Comparison of ENCODE assay signal across 1 cellular context in genomic region chr1:42456010-42456753, GRCh38.
TF ChIP-seq lines count a peak whose summit lies in the region.

PPCS (plus strand) TSS chr1:42456543; CDS start chr1:42456566, 23 bp downstream.
A gene with protein sequence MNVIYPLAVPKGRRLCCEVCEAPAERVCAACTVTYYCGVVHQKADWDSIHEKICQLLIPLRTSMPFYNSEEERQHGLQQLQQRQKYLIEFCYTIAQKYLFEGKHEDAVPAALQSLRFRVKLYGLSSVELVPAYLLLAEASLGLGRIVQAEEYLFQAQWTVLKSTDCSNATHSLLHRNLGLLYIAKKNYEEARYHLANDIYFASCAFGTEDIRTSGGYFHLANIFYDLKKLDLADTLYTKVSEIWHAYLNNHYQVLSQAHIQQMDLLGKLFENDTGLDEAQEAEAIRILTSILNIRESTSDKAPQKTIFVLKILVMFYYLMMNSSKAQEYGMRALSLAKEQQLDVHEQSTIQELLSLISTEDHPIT (minus strand): TSS chr1:42456022. CDS start chr1:42455997, 25 bp downstream.

TF ChIP-seq in HepG2, 621 proteins besides CTCF, POLR2A, EP300 and RAD21 (continued from another document and continues in another):
- TF ChIP-seq BCLAF1 (IDR thresholded peaks at IDR 0.05) (no peak), SALL1 (CRISPR knock-in tag; IDR thresholded peaks at IDR 0.05) (peak; percentile 77), ZNF383 (CRISPR knock-in tag; IDR thresholded peaks at IDR 0.05; ENCODE audit: borderline replicate concordance) (peak; percentile 68; the same call in 1 of the 2 replicates), ZFX (CRISPR knock-in tag; IDR thresholded peaks at IDR 0.05; ENCODE audit: low read depth) (peak; percentile 94; the same call in 1 of the 2 replicates), HOXA7 (CRISPR knock-in tag; IDR thresholded peaks at IDR 0.05) (no peak), ZNF670 (CRISPR knock-in tag; IDR thresholded peaks at IDR 0.05; ENCODE audit: borderline replicate concordance) (peak; percentile 60; the same call in 1 of the 2 replicates), HOXA3 (CRISPR knock-in tag; IDR thresholded peaks at IDR 0.05) (peak; percentile 56; the same call in 1 of the 2 replicates), ZNF788 (CRISPR knock-in tag; IDR thresholded peaks at IDR 0.05; ENCODE audit: borderline replicate concordance) (peak; percentile 73), SOX6 (IDR thresholded peaks at IDR 0.05) (no peak), SOX6 (CRISPR knock-in tag; IDR thresholded peaks at IDR 0.05) (peak; percentile 54), ZNF510 (CRISPR knock-in tag; IDR thresholded peaks at IDR 0.05; ENCODE audit: low read depth) (0 out of 2 replicates have a peak, but pooled peaks have one; percentile 65), ZNF816 (CRISPR knock-in tag; IDR thresholded peaks at IDR 0.05; ENCODE audit: borderline replicate concordance) (peak; percentile 75; the same call in 1 of the 2 replicates), RARA (CRISPR knock-in tag; IDR thresholded peaks at IDR 0.05) (0 out of 2 replicates have a peak, but pooled peaks have one; percentile 3), TBP (CRISPR knock-in tag; IDR thresholded peaks at IDR 0.05) (no peak), WIZ (CRISPR knock-in tag; IDR thresholded peaks at IDR 0.05) (0 out of 2 replicates have a peak, but pooled peaks have one; percentile 17), SRY (CRISPR knock-in tag; IDR thresholded peaks at IDR 0.05) (peak; percentile 69; the same call in 1 of the 2 replicates), ATF1 (CRISPR knock-in tag; IDR thresholded peaks at IDR 0.05) (no peak), ZBTB25 (CRISPR knock-in tag; IDR thresholded peaks at IDR 0.05) (peak; percentile 17; the same call in 1 of the 2 replicates), ZNF616 (CRISPR knock-in tag; IDR thresholded peaks at IDR 0.05; ENCODE audit: low read depth) (peak; percentile 73), POGZ (CRISPR knock-in tag; IDR thresholded peaks at IDR 0.05) (peak; percentile 61), MYNN (CRISPR knock-in tag; IDR thresholded peaks at IDR 0.05; ENCODE audit: low read depth) (peak; percentile 33; the same call in 1 of the 2 replicates), ZHX1 (CRISPR knock-in tag; IDR thresholded peaks at IDR 0.05; ENCODE audit: low read depth) (peak; percentile 79; the same call in 1 of the 2 replicates), THAP9 (CRISPR knock-in tag; IDR thresholded peaks at IDR 0.05; ENCODE audit: borderline replicate concordance) (peak; percentile 64), ZNF441 (CRISPR knock-in tag; IDR thresholded peaks at IDR 0.05; ENCODE audit: borderline replicate concordance) (peak; percentile 36; the same call in 1 of the 2 replicates), POLR2G (IDR thresholded peaks at IDR 0.05; ENCODE audit: low read depth, low read length) (peak; percentile 82), HES4 (CRISPR knock-in tag; IDR thresholded peaks at IDR 0.05; ENCODE audit: borderline replicate concordance) (no peak), SNAI1 (CRISPR knock-in tag; IDR thresholded peaks at IDR 0.05; ENCODE audit: borderline replicate concordance) (no peak; the same call in 1 of the 2 replicates), ZBTB38 (CRISPR knock-in tag; IDR thresholded peaks at IDR 0.05) (peak; percentile 55; the same call in 1 of the 2 replicates)
- TF ChIP-seq, protein P1, sequence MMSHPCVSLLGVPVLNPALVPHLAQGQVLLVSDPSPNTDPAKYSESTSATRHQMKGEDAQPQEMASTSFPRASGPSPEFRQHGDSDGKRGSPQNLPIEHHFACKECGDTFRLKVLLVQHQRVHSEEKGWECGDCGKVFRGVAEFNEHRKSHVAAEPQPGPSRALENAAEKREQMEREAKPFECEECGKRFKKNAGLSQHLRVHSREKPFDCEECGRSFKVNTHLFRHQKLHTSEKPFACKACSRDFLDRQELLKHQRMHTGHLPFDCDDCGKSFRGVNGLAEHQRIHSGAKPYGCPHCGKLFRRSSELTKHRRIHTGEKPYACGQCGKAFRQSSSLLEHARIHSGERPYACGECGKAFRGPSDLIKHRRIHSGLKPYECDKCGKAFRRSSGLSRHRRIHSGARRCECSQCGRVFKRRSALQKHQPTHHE (CRISPR knock-in tag; IDR thresholded peaks at IDR 0.05; ENCODE audit: borderline replicate concordance), result peak; percentile 91
- TF ChIP-seq, protein P2, sequence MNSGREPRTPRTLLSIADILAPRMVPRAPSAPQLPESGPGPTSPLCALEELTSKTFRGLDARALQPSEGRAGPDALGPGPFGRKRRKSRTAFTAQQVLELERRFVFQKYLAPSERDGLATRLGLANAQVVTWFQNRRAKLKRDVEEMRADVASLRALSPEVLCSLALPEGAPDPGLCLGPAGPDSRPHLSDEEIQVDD (CRISPR knock-in tag; IDR thresholded peaks at IDR 0.05; ENCODE audit: borderline replicate concordance), result no peak; the same call in 1 of the 2 replicates
- TF ChIP-seq, protein P3, sequence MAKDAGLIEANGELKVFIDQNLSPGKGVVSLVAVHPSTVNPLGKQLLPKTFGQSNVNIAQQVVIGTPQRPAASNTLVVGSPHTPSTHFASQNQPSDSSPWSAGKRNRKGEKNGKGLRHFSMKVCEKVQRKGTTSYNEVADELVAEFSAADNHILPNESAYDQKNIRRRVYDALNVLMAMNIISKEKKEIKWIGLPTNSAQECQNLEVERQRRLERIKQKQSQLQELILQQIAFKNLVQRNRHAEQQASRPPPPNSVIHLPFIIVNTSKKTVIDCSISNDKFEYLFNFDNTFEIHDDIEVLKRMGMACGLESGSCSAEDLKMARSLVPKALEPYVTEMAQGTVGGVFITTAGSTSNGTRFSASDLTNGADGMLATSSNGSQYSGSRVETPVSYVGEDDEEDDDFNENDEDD (CRISPR knock-in tag; IDR thresholded peaks at IDR 0.05; ENCODE audit: borderline replicate concordance), result peak; percentile 34; the same call in 1 of the 2 replicates
- TF ChIP-seq, protein P4, sequence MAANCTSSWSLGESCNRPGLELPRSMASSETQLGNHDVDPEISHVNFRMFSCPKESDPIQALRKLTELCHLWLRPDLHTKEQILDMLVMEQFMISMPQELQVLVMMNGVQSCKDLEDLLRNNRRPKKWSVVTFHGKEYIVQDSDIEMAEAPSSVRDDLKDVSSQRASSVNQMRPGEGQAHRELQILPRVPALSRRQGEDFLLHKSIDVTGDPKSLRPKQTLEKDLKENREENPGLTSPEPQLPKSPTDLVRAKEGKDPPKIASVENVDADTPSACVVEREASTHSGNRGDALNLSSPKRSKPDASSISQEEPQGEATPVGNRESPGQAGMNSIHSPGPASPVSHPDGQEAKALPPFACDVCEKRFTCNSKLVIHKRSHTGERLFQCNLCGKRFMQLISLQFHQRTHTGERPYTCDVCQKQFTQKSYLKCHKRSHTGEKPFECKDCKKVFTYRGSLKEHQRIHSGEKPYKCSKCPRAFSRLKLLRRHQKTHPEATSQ (CRISPR knock-in tag; IDR thresholded peaks at IDR 0.05; ENCODE audit: borderline replicate concordance), result peak; percentile 24; the same call in 1 of the 2 replicates
- TF ChIP-seq, protein P5, sequence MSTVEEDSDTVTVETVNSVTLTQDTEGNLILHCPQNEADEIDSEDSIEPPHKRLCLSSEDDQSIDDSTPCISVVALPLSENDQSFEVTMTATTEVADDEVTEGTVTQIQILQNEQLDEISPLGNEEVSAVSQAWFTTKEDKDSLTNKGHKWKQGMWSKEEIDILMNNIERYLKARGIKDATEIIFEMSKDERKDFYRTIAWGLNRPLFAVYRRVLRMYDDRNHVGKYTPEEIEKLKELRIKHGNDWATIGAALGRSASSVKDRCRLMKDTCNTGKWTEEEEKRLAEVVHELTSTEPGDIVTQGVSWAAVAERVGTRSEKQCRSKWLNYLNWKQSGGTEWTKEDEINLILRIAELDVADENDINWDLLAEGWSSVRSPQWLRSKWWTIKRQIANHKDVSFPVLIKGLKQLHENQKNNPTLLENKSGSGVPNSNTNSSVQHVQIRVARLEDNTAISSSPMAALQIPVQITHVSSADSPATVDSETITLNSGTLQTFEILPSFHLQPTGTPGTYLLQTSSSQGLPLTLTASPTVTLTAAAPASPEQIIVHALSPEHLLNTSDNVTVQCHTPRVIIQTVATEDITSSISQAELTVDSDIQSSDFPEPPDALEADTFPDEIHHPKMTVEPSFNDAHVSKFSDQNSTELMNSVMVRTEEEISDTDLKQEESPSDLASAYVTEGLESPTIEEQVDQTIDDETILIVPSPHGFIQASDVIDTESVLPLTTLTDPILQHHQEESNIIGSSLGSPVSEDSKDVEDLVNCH (CRISPR knock-in tag; IDR thresholded peaks at IDR 0.05), result no peak; the same call in 1 of the 2 replicates
- TF ChIP-seq, protein P6, sequence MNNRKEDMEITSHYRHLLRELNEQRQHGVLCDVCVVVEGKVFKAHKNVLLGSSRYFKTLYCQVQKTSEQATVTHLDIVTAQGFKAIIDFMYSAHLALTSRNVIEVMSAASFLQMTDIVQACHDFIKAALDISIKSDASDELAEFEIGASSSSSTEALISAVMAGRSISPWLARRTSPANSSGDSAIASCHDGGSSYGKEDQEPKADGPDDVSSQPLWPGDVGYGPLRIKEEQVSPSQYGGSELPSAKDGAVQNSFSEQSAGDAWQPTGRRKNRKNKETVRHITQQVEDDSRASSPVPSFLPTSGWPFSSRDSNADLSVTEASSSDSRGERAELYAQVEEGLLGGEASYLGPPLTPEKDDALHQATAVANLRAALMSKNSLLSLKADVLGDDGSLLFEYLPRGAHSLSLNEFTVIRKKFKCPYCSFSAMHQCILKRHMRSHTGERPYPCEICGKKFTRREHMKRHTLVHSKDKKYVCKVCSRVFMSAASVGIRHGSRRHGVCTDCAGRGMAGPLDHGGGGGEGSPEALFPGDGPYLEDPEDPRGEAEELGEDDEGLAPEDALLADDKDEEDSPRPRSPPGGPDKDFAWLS (CRISPR knock-in tag; IDR thresholded peaks at IDR 0.05; ENCODE audit: borderline replicate concordance), result no peak
